ENCODE assay signal across 15 cellular contexts in genomic region chr11:64989416-64989815, GRCh38. TPM values are rescaled to one million over a fixed set of nuclear protein-coding genes. Genes with fewer than 3 reads are reported as not detected.
DNase-seq lines count a peak whose midpoint lies in the region; ATAC-seq lines count a peak whose summit lies in the region.
"Had no signal": no experiment of that assay in that cellular context is flagged by ENCODE, and none has a peak within 500 bp of the region (broad histone marks: within the 10 kb centered on the region; RNA-seq: fewer than 3 reads in every experiment).

No MANE protein-coding gene starts in this region.

- DNase-seq in 8988T (peak; percentile 9), NCI-H146 (lab: John Stamatoyannopoulos, UW) (no peak), ACHN (no peak)
- no peak for DNase-seq in naive thymus-derived CD4-positive, alpha-beta T cell
- DNase-seq: activated CD4-positive, alpha-beta T cell treated with anti-CD3 and anti-CD28 coated beads, Interleukin-2, amount 50 U/mL, for 4 hours; amygdala; colonic mucosa; NCI-H1105; NCI-H226; nucleus accumbens had no signal

- H3K27ac ChIP-seq in muscle layer of duodenum (ENCODE audit: low read length): no peak overlapping the region
- no peak overlapping the region for H3K27ac ChIP-seq in naive thymus-derived CD4-positive, alpha-beta T cell (ENCODE audit: low read depth, low read length)
- H3K27ac ChIP-seq: colonic mucosa had no signal

- H3K27me3 Mint-ChIP-seq in dendritic cell treated with granulocyte-macrophage colony-stimulating factor and Interleukin-4, amounts not matched to agents 40 ng/mL and 50 ng/mL, for 4 days: peaks cover 5% of the 10 kb centered on the region
- peaks cover 0 to 14% (median 2%) of the 10 kb centered on the region in 5 donors for H3K27me3 Mint-ChIP-seq in naive thymus-derived CD4-positive, alpha-beta T cell

- in situ Hi-C loops in ACHN (cut with HindIII; ENCODE audit: low pct_ligation_motif_present, low pct_unique_long_range_greater_than_20kb, low sequenced_read_pairs): no loop called here

- POLR2A ChIA-PET in naive thymus-derived CD4-positive, alpha-beta T cell (lab: Charles Lee): no interaction called here

- H3K27me3 ChIP-seq in muscle layer of duodenum (ENCODE audit: low read depth, low read length): no peaks in the 10 kb centered on the region
- no peaks in the 10 kb centered on the region for H3K27me3 ChIP-seq in naive thymus-derived CD4-positive, alpha-beta T cell (ENCODE audit: control insufficient read depth in 2 of 2, insufficient read depth in 2 of 2, low read length in 2 of 2)
- H3K27me3 ChIP-seq: colonic mucosa had no signal

- H3K36me3 ChIP-seq in muscle layer of duodenum (ENCODE audit: control insufficient read depth in 1 of 2, insufficient read depth in 2 of 2, low read length in 2 of 2): peaks cover 0 to 9% of the 10 kb centered on the region in 2 donors
- no peaks in the 10 kb centered on the region for H3K36me3 ChIP-seq in naive thymus-derived CD4-positive, alpha-beta T cell (ENCODE audit: control insufficient read depth in 2 of 3, insufficient read depth in 3 of 3, low read length in 3 of 3)
- H3K36me3 ChIP-seq: colonic mucosa had no signal

- ATAC-seq in naive thymus-derived CD4-positive, alpha-beta T cell: no peak

- peaks cover 62% of the 10 kb centered on the region for H3K4me1 Mint-ChIP-seq in dendritic cell treated with granulocyte-macrophage colony-stimulating factor and Interleukin-4, amounts not matched to agents 40 ng/mL and 50 ng/mL, for 4 days (ENCODE audit: low read depth)
- H3K4me1 Mint-ChIP-seq in naive thymus-derived CD4-positive, alpha-beta T cell: peaks cover 8 to 17% (median 13%) of the 10 kb centered on the region in 7 donors

- H3K4me1 ChIP-seq in muscle layer of duodenum (ENCODE audit: control insufficient read depth in 1 of 2, insufficient read depth in 2 of 2, low read length in 2 of 2): peaks cover 0 to 12% of the 10 kb centered on the region in 2 donors
- peaks cover 3 to 8% of the 10 kb centered on the region in 2 donors for H3K4me1 ChIP-seq in naive thymus-derived CD4-positive, alpha-beta T cell (ENCODE audit: control insufficient read depth in 2 of 2, insufficient read depth in 2 of 2, low read length in 2 of 2)
- H3K4me1 ChIP-seq: colonic mucosa had no signal

- peaks cover 39% of the 10 kb centered on the region for H3K36me3 Mint-ChIP-seq in dendritic cell treated with granulocyte-macrophage colony-stimulating factor and Interleukin-4, amounts not matched to agents 40 ng/mL and 50 ng/mL, for 4 days (ENCODE audit: low read depth)
- no peaks in the 10 kb centered on the region for H3K36me3 Mint-ChIP-seq in naive thymus-derived CD4-positive, alpha-beta T cell

- H3K9me3 Mint-ChIP-seq in dendritic cell treated with granulocyte-macrophage colony-stimulating factor and Interleukin-4, amounts not matched to agents 40 ng/mL and 50 ng/mL, for 4 days: no peaks in the 10 kb centered on the region
- no peaks in the 10 kb centered on the region for H3K9me3 Mint-ChIP-seq in naive thymus-derived CD4-positive, alpha-beta T cell

- H3K4me3 Mint-ChIP-seq in dendritic cell treated with granulocyte-macrophage colony-stimulating factor and Interleukin-4, amounts not matched to agents 40 ng/mL and 50 ng/mL, for 4 days: no peak overlapping the region
- peak overlapping the region in 1 of 10 donors; percentile 40 for H3K4me3 Mint-ChIP-seq in naive thymus-derived CD4-positive, alpha-beta T cell

- H3K27ac Mint-ChIP-seq in dendritic cell treated with granulocyte-macrophage colony-stimulating factor and Interleukin-4, amounts not matched to agents 40 ng/mL and 50 ng/mL, for 4 days: peak overlapping the region; percentile 12
- peak overlapping the region in 1 of 9 donors; percentile 41 for H3K27ac Mint-ChIP-seq in naive thymus-derived CD4-positive, alpha-beta T cell

- CTCF ChIA-PET in naive thymus-derived CD4-positive, alpha-beta T cell (lab: Charles Lee): interaction anchor here (0.6 kb wide), 1 partner anchor 153 kb away, joined by 3 read pairs; no protein-coding TSS in a partner anchor

- H3K9me3 ChIP-seq in muscle layer of duodenum (ENCODE audit: control insufficient read depth in 1 of 2, low read length in 2 of 2): no peaks in the 10 kb centered on the region
- H3K9me3 ChIP-seq in naive thymus-derived CD4-positive, alpha-beta T cell (ENCODE audit: control insufficient read depth in 2 of 3, low read length in 3 of 3): no peaks in the 10 kb centered on the region
- H3K9me3 ChIP-seq: colonic mucosa had no signal

- intact Hi-C loops in dendritic cell treated with granulocyte-macrophage colony-stimulating factor and Interleukin-4, amounts not matched to agents 40 ng/mL and 50 ng/mL, for 4 days (cut with micrococcal nuclease): no loop called here
- intact Hi-C loops in naive thymus-derived CD4-positive, alpha-beta T cell (cut with micrococcal nuclease): no loop called here

- H3K4me3 ChIP-seq in muscle layer of duodenum (ENCODE audit: low read depth in 1 of 2, low read length in 2 of 2): peak overlapping the region; percentile 7 to 39
- no peak overlapping the region for H3K4me3 ChIP-seq in naive thymus-derived CD4-positive, alpha-beta T cell (ENCODE audit: low read length)
- H3K4me3 ChIP-seq: colonic mucosa had no signal

RNA-seq across cellular contexts. Expression of gene BATF2, which starts 7.4 kb away (rescaled TPM):
- under 1 TPM in 1 of 5 experiments, not detected in 4; 0.39 TPM for total RNA-seq in naive thymus-derived CD4-positive, alpha-beta T cell
- not detected for polyA plus RNA-seq in naive thymus-derived CD4-positive, alpha-beta T cell
- total RNA-seq: A673 had no signal

RNA-seq across cellular contexts. Expression of gene MAJIN, which starts 17.5 kb away (rescaled TPM):
- total RNA-seq in naive thymus-derived CD4-positive, alpha-beta T cell: 1 to 10 TPM in 1 of 5 experiments, under 1 TPM in 3, not detected in 1; 0.48 to 1.1 (median 0.85) TPM
- 1 to 10 TPM in 1 of 2 donors, not detected in 1; 1.2 TPM for polyA plus RNA-seq in naive thymus-derived CD4-positive, alpha-beta T cell
- total RNA-seq: A673, colonic mucosa, lower leg skin, SK-MEL-5 had no signal

RNA-seq across cellular contexts. Expression of gene ARL2, which starts 24.5 kb away (rescaled TPM):
- total RNA-seq in naive thymus-derived CD4-positive, alpha-beta T cell: 10 to 100 TPM; 22.6 to 60.8 (median 32.2) TPM
- polyA plus RNA-seq in naive thymus-derived CD4-positive, alpha-beta T cell: 10 to 100 TPM; 90.0 to 96.1 TPM

RNA-seq across cellular contexts. Expression of gene SNX15, which starts 37.8 kb away (rescaled TPM):
- 10 to 100 TPM; 13.1 to 29.0 (median 21.7) TPM for total RNA-seq in naive thymus-derived CD4-positive, alpha-beta T cell
- polyA plus RNA-seq in naive thymus-derived CD4-positive, alpha-beta T cell: 10 to 100 TPM; 13.7 to 15.7 TPM

RNA-seq across cellular contexts. Expression of gene SAC3D1, which starts 51.6 kb away (rescaled TPM):
- total RNA-seq in naive thymus-derived CD4-positive, alpha-beta T cell: 10 to 100 TPM in 1 of 5 experiments, 1 to 10 TPM in 4; 2.7 to 18.2 (median 8.6) TPM
- 10 to 100 TPM; 11.5 to 17.2 TPM for polyA plus RNA-seq in naive thymus-derived CD4-positive, alpha-beta T cell
